Comparison of ENCODE assay signal across 9 cellular contexts in genomic region chr16:14015948-14016347, GRCh38. TPM values are rescaled to one million over a fixed set of nuclear protein-coding genes. Genes with fewer than 3 reads are reported as not detected.
A peak's percentile ranks its signal among the peaks of the same experiment; 100 is the strongest.
DNase-seq lines count a peak whose midpoint lies in the region; ATAC-seq, FAIRE-seq and TF ChIP-seq lines count a peak whose summit lies in the region.
"Had no signal": no experiment of that assay in that cellular context is flagged by ENCODE, and none has a peak within 500 bp of the region (broad histone marks: within the 10 kb centered on the region; RNA-seq: fewer than 3 reads in every experiment).

No MANE protein-coding gene starts in this region.

- ATAC-seq in heart right ventricle (peak; percentile 29 to 75 (median 70)), HG02884 (IDR thresholded peaks at IDR 0.05; ENCODE audit: unreplicated experiment) (no peak), GM21529 (IDR thresholded peaks at IDR 0.05; ENCODE audit: unreplicated experiment) (no peak)
- no peak for ATAC-seq in natural killer cell treated with Interleukin-12 subunit alpha and Interleukin-12 subunit beta and Interleukin-15 and Interleukin-18, amount 100 ng/mL, for 72 hours

- peaks cover 23% of the 10 kb centered on the region for H3K4me1 Mint-ChIP-seq in astrocyte (ENCODE audit: low read depth, unreplicated experiment)
- H3K4me1 Mint-ChIP-seq in natural killer cell treated with Interleukin-12 subunit alpha and Interleukin-12 subunit beta and Interleukin-15 and Interleukin-18, amount 100 ng/mL, for 72 hours (ENCODE audit: low read depth in 2 of 2), result no peaks in the 10 kb centered on the region

- DNase-seq in GM04504 (ENCODE audit: low read depth), result peak; percentile 74
- peak; percentile 79 for DNase-seq in astrocyte (ENCODE audit: low read depth)
- DNase-seq in heart right ventricle, result no peak
- no peak for DNase-seq in cerebellar nuclear complex (lab: John Stamatoyannopoulos, UW)
- no peak for DNase-seq in natural killer cell treated with Interleukin-12 subunit alpha and Interleukin-12 subunit beta and Interleukin-15 and Interleukin-18, amount 100 ng/mL, for 72 hours (ENCODE audit: low spot score)
- DNase-seq: NCI-H1694 had no signal

- H3K4me3 Mint-ChIP-seq in astrocyte (ENCODE audit: unreplicated experiment), result no peak overlapping the region
- H3K4me3 Mint-ChIP-seq in natural killer cell treated with Interleukin-12 subunit alpha and Interleukin-12 subunit beta and Interleukin-15 and Interleukin-18, amount 100 ng/mL, for 72 hours, result no peak overlapping the region

- no peaks in the 10 kb centered on the region for H4K20me1 ChIP-seq in astrocyte (ENCODE audit: insufficient read depth, low read length)

- no peaks in the 10 kb centered on the region for H3K36me3 ChIP-seq in astrocyte (ENCODE audit: insufficient read depth, low read length)
- no peaks in the 10 kb centered on the region for H3K36me3 ChIP-seq in heart right ventricle
- H3K36me3 ChIP-seq in skeletal muscle tissue (ENCODE audit: control insufficient read depth in 3 of 3, insufficient read depth in 3 of 3, low read length in 3 of 3), result no peaks in the 10 kb centered on the region

- peaks cover 3% of the 10 kb centered on the region for H3K9me3 Mint-ChIP-seq in astrocyte (ENCODE audit: unreplicated experiment)
- H3K9me3 Mint-ChIP-seq in natural killer cell treated with Interleukin-12 subunit alpha and Interleukin-12 subunit beta and Interleukin-15 and Interleukin-18, amount 100 ng/mL, for 72 hours, result no peaks in the 10 kb centered on the region

- no peaks in the 10 kb centered on the region for H3K36me3 Mint-ChIP-seq in astrocyte (ENCODE audit: low read depth, unreplicated experiment)
- H3K36me3 Mint-ChIP-seq in natural killer cell treated with Interleukin-12 subunit alpha and Interleukin-12 subunit beta and Interleukin-15 and Interleukin-18, amount 100 ng/mL, for 72 hours, result no peaks in the 10 kb centered on the region

- H3K27ac ChIP-seq in astrocyte (ENCODE audit: low read depth, low read length), result no peak overlapping the region
- peak overlapping the region; percentile 12 to 82 (median 64) for H3K27ac ChIP-seq in heart right ventricle
- H3K27ac ChIP-seq in skeletal muscle tissue (ENCODE audit: low read depth, low read length), result peak overlapping the region; percentile 49

- TF ChIP-seq CTCF in astrocyte (IDR thresholded peaks at IDR 0.05; ENCODE audit: insufficient read depth, low read depth, low read length) (no peak), heart right ventricle (IDR thresholded peaks at IDR 0.05) (peak in 5 of 9 donors; percentile 9 to 25 (median 23))

- no peak overlapping the region for H3K4me2 ChIP-seq in astrocyte (ENCODE audit: low read length)

- H3K9ac ChIP-seq in astrocyte (ENCODE audit: low read length) (no peak overlapping the region), skeletal muscle tissue (ENCODE audit: low read depth in 1 of 3, low read length in 3 of 3) (peak overlapping the region in 2 of 3 donors; percentile 47 to 69)

- intact Hi-C loops in heart right ventricle (cut with DNase I), result loop anchor here in 2 of 10 donors (10.0 kb wide), 2 partner anchors 179 to 269 kb away; no protein-coding TSS in a partner anchor

- no peaks in the 10 kb centered on the region for H3K27me3 Mint-ChIP-seq in astrocyte (ENCODE audit: low read depth, unreplicated experiment)
- H3K27me3 Mint-ChIP-seq in natural killer cell treated with Interleukin-12 subunit alpha and Interleukin-12 subunit beta and Interleukin-15 and Interleukin-18, amount 100 ng/mL, for 72 hours, result peaks cover 6 to 13% of the 10 kb centered on the region in 2 donors

- H3K27me3 ChIP-seq in astrocyte (ENCODE audit: insufficient read depth, low read length) (no peaks in the 10 kb centered on the region), heart right ventricle (no peaks in the 10 kb centered on the region), skeletal muscle tissue (ENCODE audit: control insufficient read depth in 3 of 3, insufficient read depth in 3 of 3, low read length in 3 of 3) (no peaks in the 10 kb centered on the region)

- H3K9me3 ChIP-seq in astrocyte (ENCODE audit: insufficient read depth, low read depth, low read length) (no peaks in the 10 kb centered on the region), heart right ventricle (peaks cover 0 to under 1% (median 0%) of the 10 kb centered on the region in 11 donors), skeletal muscle tissue (ENCODE audit: control insufficient read depth in 3 of 3, low read length in 3 of 3) (no peaks in the 10 kb centered on the region)

- 27 to 37% methylated on average over 2 of the region's 2 CpGs for WGBS in heart right ventricle, 2 donors

- no peaks in the 10 kb centered on the region for H3K79me2 ChIP-seq in astrocyte (ENCODE audit: insufficient read depth, low read length)

- H3K27ac Mint-ChIP-seq in astrocyte (ENCODE audit: unreplicated experiment), result peak overlapping the region; percentile 54
- no peak overlapping the region for H3K27ac Mint-ChIP-seq in natural killer cell treated with Interleukin-12 subunit alpha and Interleukin-12 subunit beta and Interleukin-15 and Interleukin-18, amount 100 ng/mL, for 72 hours

- H3K4me3 ChIP-seq in astrocyte (ENCODE audit: insufficient read depth, low read depth, low read length) (no peak overlapping the region), heart right ventricle (peak overlapping the region in 9 of 10 donors; percentile 4 to 43 (median 35)), skeletal muscle tissue (ENCODE audit: low read length in 3 of 3) (peak overlapping the region; percentile 21 to 51 (median 36))

- H3K4me1 ChIP-seq in astrocyte (ENCODE audit: insufficient read depth, low read length) (peaks cover 14% of the 10 kb centered on the region), heart right ventricle (peaks cover 9 to 68% (median 51%) of the 10 kb centered on the region in 9 donors), skeletal muscle tissue (ENCODE audit: control insufficient read depth in 3 of 3, insufficient read depth in 3 of 3, low read length in 3 of 3) (peaks cover 27 to 35% (median 33%) of the 10 kb centered on the region in 3 donors)

- no peak for FAIRE-seq in astrocyte (lab: Jason Lieb, UNC)

- no peak overlapping the region for H2AFZ ChIP-seq in astrocyte (ENCODE audit: low read depth, low read length)

RNA-seq across cellular contexts. Expression of gene MRTFB, which starts 55.2 kb away (rescaled TPM):
- 24.5 and 32.5 TPM in 2 replicates for total RNA-seq in astrocyte
- total RNA-seq in heart right ventricle, result 10 to 100 TPM; 20.9 to 41.8 (median 33.0) TPM
- polyA plus RNA-seq in heart right ventricle, result 10 to 100 TPM in 1 of 2 donors, 1 to 10 TPM in 1; 4.1 to 10.5 TPM
- 13.0 TPM for total RNA-seq in skeletal muscle tissue
- 10 to 100 TPM; 10.0 to 20.4 TPM for total RNA-seq in natural killer cell treated with Interleukin-12 subunit alpha and Interleukin-12 subunit beta and Interleukin-15 and Interleukin-18, amount 100 ng/mL, for 72 hours

Comparison
In these comparisons a context has a peak if more than half of its experiments do, and no peak if none do; other contexts are left out.
1. DNase-seq: peak in GM04504 (single experiment) and astrocyte (single experiment); none in heart right ventricle (0 of 2), cerebellar nuclear complex (0 of 2) and natural killer cell treated with Interleukin-12 subunit alpha and Interleukin-12 subunit beta and Interleukin-15 and Interleukin-18, amount 100 ng/mL, for 72 hours (single experiment).
2. ATAC-seq: peak in heart right ventricle (8 of 8); none in HG02884 (single experiment), natural killer cell treated with Interleukin-12 subunit alpha and Interleukin-12 subunit beta and Interleukin-15 and Interleukin-18, amount 100 ng/mL, for 72 hours (0 of 2) and GM21529 (single experiment).